12 cellular contexts compared by ENCODE assay signal in the genomic region with DNA sequence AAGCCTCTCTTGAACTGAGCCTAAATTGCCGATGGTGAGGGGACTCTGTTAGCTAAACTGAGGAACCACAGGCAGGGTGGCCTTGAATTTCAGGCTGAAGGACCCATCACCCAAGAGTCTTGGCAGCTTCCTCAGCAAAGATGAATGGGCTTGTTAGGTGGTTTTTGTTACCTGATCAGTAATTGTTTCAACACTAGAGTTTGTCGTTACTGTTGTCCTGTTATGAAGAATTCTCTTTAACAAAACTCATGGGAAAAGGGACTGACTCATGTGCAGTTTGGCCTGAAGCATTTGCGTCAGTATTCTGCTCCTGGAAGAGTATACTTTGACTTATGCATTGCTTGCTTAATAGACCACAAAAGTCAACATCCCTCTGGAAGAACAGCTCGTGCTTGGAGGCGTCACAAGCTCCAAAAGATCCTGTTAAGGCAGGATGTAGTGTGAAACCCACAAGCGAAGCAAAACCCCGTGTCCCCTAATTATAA.
DNase-seq lines count a peak whose midpoint lies in the region; ATAC-seq and TF ChIP-seq lines count a peak whose summit lies in the region.
"Had no signal": no experiment of that assay in that cellular context is flagged by ENCODE, and none has a peak within 500 bp of the region (broad histone marks: within the 10 kb centered on the region; RNA-seq: fewer than 3 reads in every experiment).

No MANE protein-coding gene starts in this region.

- TF ChIP-seq CTCF in HFFc6 (IDR thresholded peaks at IDR 0.05) (no peak), WTC11 (IDR thresholded peaks at IDR 0.05) (no peak)

- DNase-seq in HFFc6 (peak; percentile 93), WTC11 (ENCODE audit: low spot score) (no peak), fibroblast of the conjunctiva (ENCODE audit: low read depth) (peak; percentile 85), smooth muscle cell of the brain vasculature (ENCODE audit: low read depth, low spot score) (peak; percentile 83), cerebellar nuclear complex (lab: John Stamatoyannopoulos, UW) (no peak), DMS79 treated with DMSO at 0.1 percent for 48 hours (lab: John Stamatoyannopoulos, UW) (no peak)
- DNase-seq: DMS79, hypothalamus, MV-4-11 had no signal

- H3K27me3 Mint-ChIP-seq in HFFc6 (ENCODE audit: insufficient read depth), result peaks cover 2% of the 10 kb centered on the region
- H3K27me3 Mint-ChIP-seq in WTC11 (ENCODE audit: low read depth), result no peaks in the 10 kb centered on the region

- ATAC-seq in WTC11, result no peak
- no peak for ATAC-seq in HG02759 (IDR thresholded peaks at IDR 0.05; ENCODE audit: unreplicated experiment)
- no peak for ATAC-seq in HG03025 (IDR thresholded peaks at IDR 0.05; ENCODE audit: low FRiP score, unreplicated experiment)
- ATAC-seq: stimulated activated effector memory CD8-positive, alpha-beta T cell treated with anti-CD3 and anti-CD28 coated beads, Interleukin-12 subunit alpha, Interleukin-12 subunit beta, amount 100 ng/mL, for 72 hours had no signal

- CTCF ChIA-PET in WTC11 (lab: Charles Lee), result no interaction called here

- peaks cover 38% of the 10 kb centered on the region for H3K4me1 Mint-ChIP-seq in HFFc6 (ENCODE audit: low read depth)
- H3K4me1 Mint-ChIP-seq in WTC11, result peaks cover 4% of the 10 kb centered on the region
- H3K4me1 Mint-ChIP-seq: stimulated activated effector memory CD8-positive, alpha-beta T cell treated with anti-CD3 and anti-CD28 coated beads, Interleukin-12 subunit alpha, Interleukin-12 subunit beta, amount 100 ng/mL, for 72 hours had no signal

- H3K9me3 Mint-ChIP-seq in HFFc6, result no peaks in the 10 kb centered on the region
- H3K9me3 Mint-ChIP-seq in WTC11, result no peaks in the 10 kb centered on the region
- H3K9me3 Mint-ChIP-seq: stimulated activated effector memory CD8-positive, alpha-beta T cell treated with anti-CD3 and anti-CD28 coated beads, Interleukin-12 subunit alpha, Interleukin-12 subunit beta, amount 100 ng/mL, for 72 hours had no signal

- H3K27ac Mint-ChIP-seq in HFFc6, result peak overlapping the region; percentile 95
- H3K27ac Mint-ChIP-seq in WTC11, result no peak overlapping the region
- H3K27ac Mint-ChIP-seq: stimulated activated effector memory CD8-positive, alpha-beta T cell treated with anti-CD3 and anti-CD28 coated beads, Interleukin-12 subunit alpha, Interleukin-12 subunit beta, amount 100 ng/mL, for 72 hours had no signal

- POLR2A ChIA-PET in WTC11 (lab: Charles Lee), result no interaction called here

- H3K4me3 Mint-ChIP-seq in HFFc6 (peak overlapping the region; percentile 59), WTC11 (no peak overlapping the region)
- H3K4me3 Mint-ChIP-seq: stimulated activated effector memory CD8-positive, alpha-beta T cell treated with anti-CD3 and anti-CD28 coated beads, Interleukin-12 subunit alpha, Interleukin-12 subunit beta, amount 100 ng/mL, for 72 hours had no signal

- H3K36me3 Mint-ChIP-seq in HFFc6 (ENCODE audit: low read depth) (peaks cover 4% of the 10 kb centered on the region; the same call in 1 of the 2 replicates), WTC11 (no peaks in the 10 kb centered on the region)
- H3K36me3 Mint-ChIP-seq: stimulated activated effector memory CD8-positive, alpha-beta T cell treated with anti-CD3 and anti-CD28 coated beads, Interleukin-12 subunit alpha, Interleukin-12 subunit beta, amount 100 ng/mL, for 72 hours had no signal

TF ChIP-seq in WTC11, 78 proteins besides CTCF, POLR2A, EP300 and RAD21:
- TF ChIP-seq GABPB1 (CRISPR knock-in tag; IDR thresholded peaks at IDR 0.05), result peak; percentile 80
- TF ChIP-seq MXD4 (CRISPR knock-in tag; IDR thresholded peaks at IDR 0.05; ENCODE audit: borderline replicate concordance), result no peak
- no peak for TF ChIP-seq ZNF232 (CRISPR knock-in tag; IDR thresholded peaks at IDR 0.05)

Comparison
In these comparisons a context has a peak if more than half of its experiments do, and no peak if none do; other contexts are left out.
1. DNase-seq: peak in HFFc6 (single experiment), fibroblast of the conjunctiva (single experiment) and smooth muscle cell of the brain vasculature (single experiment); none in WTC11 (single experiment), cerebellar nuclear complex (0 of 2) and DMS79 treated with DMSO at 0.1 percent for 48 hours (single experiment).